1 cellular context compared by ENCODE assay signal in genomic region chr10:86506062-86506461, GRCh38.
TF ChIP-seq lines count a peak whose summit lies in the region.

No MANE protein-coding gene starts in this region.

TF ChIP-seq in GM23338, 12 proteins besides CTCF, POLR2A, EP300 and RAD21 (continued from another document):
- TF ChIP-seq ZNF462 (CRISPR knock-in tag; IDR thresholded peaks at IDR 0.05), result no peak
- TF ChIP-seq ZNF114 (CRISPR knock-in tag; IDR thresholded peaks at IDR 0.05), result no peak
- no peak for TF ChIP-seq EZH2 (IDR thresholded peaks at IDR 0.05; ENCODE audit: low read depth, unreplicated experiment)
- TF ChIP-seq JUNB (IDR thresholded peaks at IDR 0.05; ENCODE audit: unreplicated experiment), result no peak
- TF ChIP-seq POLR2AphosphoS5 (IDR thresholded peaks at IDR 0.05; ENCODE audit: low read depth), result no peak
- TF ChIP-seq STAT1 (IDR thresholded peaks at IDR 0.05; ENCODE audit: unreplicated experiment), result no peak
- no peak for TF ChIP-seq EZH2phosphoT487 (IDR thresholded peaks at IDR 0.05; ENCODE audit: unreplicated experiment)
- no peak for TF ChIP-seq ZNF331 (CRISPR knock-in tag; IDR thresholded peaks at IDR 0.05; ENCODE audit: low read depth)
- no peak for TF ChIP-seq REST (IDR thresholded peaks at IDR 0.05; ENCODE audit: unreplicated experiment)
- TF ChIP-seq, protein P1, sequence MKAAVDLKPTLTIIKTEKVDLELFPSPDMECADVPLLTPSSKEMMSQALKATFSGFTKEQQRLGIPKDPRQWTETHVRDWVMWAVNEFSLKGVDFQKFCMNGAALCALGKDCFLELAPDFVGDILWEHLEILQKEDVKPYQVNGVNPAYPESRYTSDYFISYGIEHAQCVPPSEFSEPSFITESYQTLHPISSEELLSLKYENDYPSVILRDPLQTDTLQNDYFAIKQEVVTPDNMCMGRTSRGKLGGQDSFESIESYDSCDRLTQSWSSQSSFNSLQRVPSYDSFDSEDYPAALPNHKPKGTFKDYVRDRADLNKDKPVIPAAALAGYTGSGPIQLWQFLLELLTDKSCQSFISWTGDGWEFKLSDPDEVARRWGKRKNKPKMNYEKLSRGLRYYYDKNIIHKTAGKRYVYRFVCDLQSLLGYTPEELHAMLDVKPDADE (IDR thresholded peaks at IDR 0.05), result no peak
- no peak for TF ChIP-seq CREB1 (CRISPR knock-in tag; IDR thresholded peaks at IDR 0.05; ENCODE audit: low read depth)
